In genomic region chr4:34281826-34282225, GRCh38 we compare ENCODE assay signal across 20 cellular contexts.
"Had no signal": no experiment of that assay in that cellular context is flagged by ENCODE, and none has a peak within 500 bp of the region (broad histone marks: within the 10 kb centered on the region; RNA-seq: fewer than 3 reads in every experiment).

No MANE protein-coding gene starts in this region.

- H3K27ac ChIP-seq: RWPE1 had no signal

- H3K4me2 ChIP-seq: SK-N-SH had no signal

- H3K9me3 ChIP-seq: SK-N-SH had no signal

- ATAC-seq: Panc1, PC-3 had no signal

- H3K9ac ChIP-seq: SK-N-SH had no signal

- DNase-seq: KBM-7, MV-4-11, NCI-H1048, NCI-H1105, NCI-H1436 treated with DMSO at 0.1 percent for 48 hours, NCI-H1694, NCI-H187 treated with DMSO at 0.1 percent for 48 hours, NCI-H2029 treated with DMSO at 0.1 percent for 48 hours, NCI-H2171 treated with DMSO at 0.1 percent for 48 hours, NCI-H345, NCI-H446 treated with DMSO at 0.1 percent for 48 hours, NCI-H510A treated with DMSO at 0.1 percent for 48 hours, NCI-H526, NCI-H774, PC-3, SHP77, SK-N-SH, SW 1271 had no signal
